ENCODE assay signal across 18 cellular contexts in the genomic region with DNA sequence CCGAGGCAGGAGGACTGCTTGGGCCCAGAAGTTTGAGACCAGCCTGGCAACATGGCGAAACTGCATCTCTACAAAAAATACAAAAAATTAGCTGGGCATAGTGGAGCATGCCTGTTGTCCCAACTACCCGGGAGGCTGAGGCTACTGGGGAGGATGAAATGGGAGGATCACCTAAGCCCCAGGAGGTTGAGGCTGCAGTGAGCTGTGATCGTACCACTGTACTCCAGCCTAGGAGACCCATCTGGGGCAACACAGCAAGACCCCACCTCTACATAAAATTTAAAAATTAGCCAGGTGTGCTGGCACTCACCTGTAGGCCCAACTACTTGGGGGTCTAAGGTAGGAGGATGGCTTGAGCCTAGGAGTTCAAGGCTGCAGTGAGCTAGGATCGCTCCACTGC. TPM values are rescaled to one million over a fixed set of nuclear protein-coding genes. Genes with fewer than 3 reads are reported as not detected.
DNase-seq lines count a peak whose midpoint lies in the region; ATAC-seq and TF ChIP-seq lines count a peak whose summit lies in the region.
"Had no signal": no experiment of that assay in that cellular context is flagged by ENCODE, and none has a peak within 500 bp of the region (broad histone marks: within the 10 kb centered on the region; RNA-seq: fewer than 3 reads in every experiment).

No MANE protein-coding gene starts in this region.

- TF ChIP-seq CTCF in HCT116 (IDR thresholded peaks at IDR 0.05 in 2 of 3, conservative IDR thresholded peaks at IDR 0.05 in 1 of 3; ENCODE audit: borderline replicate concordance in 1 of 3, insufficient read depth in 1 of 3, low read depth in 2 of 3, low read length in 2 of 3) (no peak), natural killer cell (IDR thresholded peaks at IDR 0.05) (no peak)

- no peaks in the 10 kb centered on the region for H3K27me3 Mint-ChIP-seq in activated CD8-positive, alpha-beta memory T cell treated with anti-CD3 and anti-CD28 coated beads, Interleukin-2, amount 10 ng/mL, durations not matched to agents 7 days and 5 days
- H3K27me3 Mint-ChIP-seq in natural killer cell (ENCODE audit: low read depth in 2 of 2), result no peaks in the 10 kb centered on the region

- peaks cover 9% of the 10 kb centered on the region; the same call in 1 of the 2 replicates for H4K20me1 ChIP-seq in HCT116 (ENCODE audit: insufficient read depth)

- CTCF ChIA-PET in activated CD8-positive, alpha-beta memory T cell treated with anti-CD3 and anti-CD28 coated beads, Interleukin-2, amount 10 ng/mL, durations not matched to agents 7 days and 5 days (lab: Charles Lee), result interaction anchor here (0.6 to 3.5 kb wide), 6 partner anchors 21 to 1450 kb away, joined by 3 to 21 read pairs (median 5); no protein-coding TSS in a partner anchor
- CTCF ChIA-PET in HCT116 (lab: Charles Lee), result interaction anchor here (1.4 kb wide), 1 partner anchor 53 kb away, joined by 4 read pairs; no protein-coding TSS in a partner anchor

- no peak overlapping the region for H2AFZ ChIP-seq in HCT116 (ENCODE audit: low read depth, low read length, poor library complexity, severe bottlenecking)
- H2AFZ ChIP-seq: parathyroid adenoma had no signal

- ATAC-seq in activated CD8-positive, alpha-beta memory T cell treated with anti-CD3 and anti-CD28 coated beads, Interleukin-2, amount 10 ng/mL, durations not matched to agents 7 days and 5 days, result no peak
- ATAC-seq in HCT116 (no peak), natural killer cell (no peak), HG02623 (IDR thresholded peaks at IDR 0.05; ENCODE audit: unreplicated experiment) (no peak)

- peaks cover 7 to 19% of the 10 kb centered on the region in 2 experiments for H3K4me1 ChIP-seq in HCT116 (ENCODE audit: control insufficient read depth in 1 of 2, insufficient read depth in 2 of 2, low read length in 2 of 2)

- TF ChIP-seq RAD21 in HCT116 (IDR thresholded peaks at IDR 0.05; ENCODE audit: low read depth), result no peak

- peaks cover 68% of the 10 kb centered on the region for H3K79me2 ChIP-seq in HCT116 (ENCODE audit: insufficient read depth, low read length)
- H3K79me2 ChIP-seq: parathyroid adenoma had no signal

- H3K36me3 Mint-ChIP-seq in activated CD8-positive, alpha-beta memory T cell treated with anti-CD3 and anti-CD28 coated beads, Interleukin-2, amount 10 ng/mL, durations not matched to agents 7 days and 5 days, result peaks cover 6% of the 10 kb centered on the region
- no peaks in the 10 kb centered on the region for H3K36me3 Mint-ChIP-seq in natural killer cell
- H3K36me3 Mint-ChIP-seq: immature natural killer cell had no signal

- H3K4me3 ChIP-seq in HCT116 (replicated peaks in 1 of 2; ENCODE audit: low read depth in 1 of 2, low read length in 2 of 2) (peak overlapping the region in 1 of 2 experiments; percentile 99; a peak in 1 of 4 replicates), SK-N-MC (no peak overlapping the region)
- H3K4me3 ChIP-seq: cardiac muscle cell had no signal

- H3K9me3 ChIP-seq in HCT116 (ENCODE audit: control insufficient read depth in 1 of 2, insufficient read depth in 1 of 2, low read depth in 1 of 2, low read length in 2 of 2) (no peaks in the 10 kb centered on the region), SK-N-MC (ENCODE audit: low read depth, low read length) (no peaks in the 10 kb centered on the region)
- H3K9me3 ChIP-seq: esophagus squamous epithelium had no signal

- peaks cover 27% of the 10 kb centered on the region for H3K4me1 Mint-ChIP-seq in activated CD8-positive, alpha-beta memory T cell treated with anti-CD3 and anti-CD28 coated beads, Interleukin-2, amount 10 ng/mL, durations not matched to agents 7 days and 5 days
- peaks cover 10 to 26% of the 10 kb centered on the region in 2 donors for H3K4me1 Mint-ChIP-seq in natural killer cell

- TF ChIP-seq POLR2A in HCT116 (IDR thresholded peaks at IDR 0.05; ENCODE audit: borderline replicate concordance, extremely low read depth, insufficient read depth, insufficient read length), result no peak

- peak overlapping the region; percentile 99 for H3K9ac ChIP-seq in HCT116 (ENCODE audit: low read length)
- H3K9ac ChIP-seq in SK-N-MC (ENCODE audit: insufficient read length), result peak overlapping the region; percentile 41
- H3K9ac ChIP-seq: parathyroid adenoma had no signal

- H3K9me2 ChIP-seq in HCT116 (ENCODE audit: insufficient read depth), result no peaks in the 10 kb centered on the region

- intact Hi-C loops in HCT116 (cut with micrococcal nuclease) (no loop called here), natural killer cell (cut with micrococcal nuclease) (no loop called here)

- BruUV-seq in HCT116 (replicated peaks; lab: Mats Ljungman, UMichigan), result no TSS peak

- no peaks in the 10 kb centered on the region for H3K27me3 ChIP-seq in HCT116 (ENCODE audit: insufficient read depth, low read length)
- H3K27me3 ChIP-seq: cardiac muscle cell, esophagus squamous epithelium had no signal

- no peaks in the 10 kb centered on the region for H3K9me3 Mint-ChIP-seq in activated CD8-positive, alpha-beta memory T cell treated with anti-CD3 and anti-CD28 coated beads, Interleukin-2, amount 10 ng/mL, durations not matched to agents 7 days and 5 days (ENCODE audit: low read depth)
- no peaks in the 10 kb centered on the region for H3K9me3 Mint-ChIP-seq in natural killer cell
- H3K9me3 Mint-ChIP-seq: immature natural killer cell had no signal

- peak overlapping the region; percentile 89 for H3K4me2 ChIP-seq in HCT116 (ENCODE audit: low read length)

- peaks cover 2 to 9% of the 10 kb centered on the region in 2 experiments; a peak in 2 of 4 replicates for H3K36me3 ChIP-seq in HCT116 (ENCODE audit: control insufficient read depth in 1 of 2, insufficient read depth in 2 of 2, low read length in 2 of 2)
- H3K36me3 ChIP-seq in SK-N-MC (ENCODE audit: insufficient read depth, low read length), result peaks cover 8% of the 10 kb centered on the region; the same call in 1 of the 2 replicates
- H3K36me3 ChIP-seq: cardiac muscle cell had no signal

- peak overlapping the region; percentile 19 for H3K27ac Mint-ChIP-seq in activated CD8-positive, alpha-beta memory T cell treated with anti-CD3 and anti-CD28 coated beads, Interleukin-2, amount 10 ng/mL, durations not matched to agents 7 days and 5 days
- no peak overlapping the region for H3K27ac Mint-ChIP-seq in natural killer cell

- no peak overlapping the region for H3K4me3 Mint-ChIP-seq in activated CD8-positive, alpha-beta memory T cell treated with anti-CD3 and anti-CD28 coated beads, Interleukin-2, amount 10 ng/mL, durations not matched to agents 7 days and 5 days
- peak overlapping the region; percentile 37 for H3K4me3 Mint-ChIP-seq in natural killer cell

- RAD21 ChIA-PET in HCT116 (lab: Charles Lee; ENCODE audit: low non-redundant PET in 1 of 2, low total read pairs in 2 of 2, uncharacterized antibody in 2 of 2, unreplicated experiment in 2 of 2), result no interaction called here

- POLR2A ChIA-PET in HCT116 (lab: Charles Lee), result no interaction called here

- no peak for DNase-seq in activated CD8-positive, alpha-beta memory T cell treated with anti-CD3 and anti-CD28 coated beads, Interleukin-2, amount 10 ng/mL, durations not matched to agents 7 days and 5 days
- DNase-seq in activated CD8-positive, alpha-beta memory T cell treated with anti-CD3 and anti-CD28 coated beads, Interleukin-2, amount 50 U/mL, for 48 hours, result no peak
- no peak for DNase-seq in HCT116 (ENCODE audit: low read depth, low spot score)
- DNase-seq in SK-N-MC (ENCODE audit: low read depth, low spot score), result no peak
- no peak for DNase-seq in natural killer cell
- DNase-seq in superior temporal gyrus (ENCODE audit: extremely low spot score), result no peak
- DNase-seq in NCI-H1105 (lab: John Stamatoyannopoulos, UW), result no peak
- DNase-seq: esophagus squamous epithelium, glutamatergic neuron, immature natural killer cell, NCI-H1436, NCI-H82, RPMI8226, substantia nigra had no signal

- H3K27ac ChIP-seq in HCT116 (ENCODE audit: low read depth, low read length), result no peak overlapping the region
- no peak overlapping the region for H3K27ac ChIP-seq in SK-N-MC
- H3K27ac ChIP-seq: esophagus squamous epithelium, parathyroid adenoma, VCaP had no signal

TF ChIP-seq in HCT116, 20 proteins besides CTCF, POLR2A, EP300 and RAD21 (continues in another document):
- TF ChIP-seq ATF3 (IDR thresholded peaks at IDR 0.05) (no peak), CBX3 (IDR thresholded peaks at IDR 0.05; ENCODE audit: low read depth) (no peak), JUND (IDR thresholded peaks at IDR 0.05) (no peak), FOSL1 (IDR thresholded peaks at IDR 0.05; ENCODE audit: low read depth) (no peak), YY1 (IDR thresholded peaks at IDR 0.05; ENCODE audit: extremely low read depth, insufficient replicate concordance, low read depth, low read length) (no peak), CEBPB (IDR thresholded peaks at IDR 0.05; ENCODE audit: low read depth) (no peak), POLR2AphosphoS5 (IDR thresholded peaks at IDR 0.05; ENCODE audit: low read depth, low read length) (no peak)

RNA-seq across cellular contexts. Expression of gene PAM16, which starts 1.8 kb away (rescaled TPM):
- total RNA-seq in activated CD8-positive, alpha-beta memory T cell treated with anti-CD3 and anti-CD28 coated beads, Interleukin-2, amount 10 ng/mL, durations not matched to agents 7 days and 5 days, result 10 to 100 TPM; 47.5 to 49.4 TPM
- total RNA-seq in HCT116 (2021; ENCODE audit: unreplicated experiment), result 102 TPM
- polyA plus RNA-seq in HCT116 (2012), result 98.6 and 111 TPM in 2 replicates
- total RNA-seq in natural killer cell, result 10 to 100 TPM; 29.4 to 42.7 (median 39.0) TPM

RNA-seq across cellular contexts. Expression of gene VASN, which starts 22.3 kb away (rescaled TPM):
- total RNA-seq in activated CD8-positive, alpha-beta memory T cell treated with anti-CD3 and anti-CD28 coated beads, Interleukin-2, amount 10 ng/mL, durations not matched to agents 7 days and 5 days, result not detected
- total RNA-seq in HCT116 (2021; ENCODE audit: unreplicated experiment), result 6.3 TPM
- 6.7 and 7.4 TPM in 2 replicates for polyA plus RNA-seq in HCT116 (2012)
- total RNA-seq in natural killer cell, result under 1 TPM; 0.35 to 0.93 (median 0.78) TPM

RNA-seq across cellular contexts. Expression of gene GLIS2, which starts 33.5 kb away (rescaled TPM):
- total RNA-seq in activated CD8-positive, alpha-beta memory T cell treated with anti-CD3 and anti-CD28 coated beads, Interleukin-2, amount 10 ng/mL, durations not matched to agents 7 days and 5 days, result under 1 TPM; 0.55 to 0.63 TPM
- total RNA-seq in HCT116 (2021; ENCODE audit: unreplicated experiment), result 18.2 TPM
- 15.5 and 15.6 TPM in 2 replicates for polyA plus RNA-seq in HCT116 (2012)
- under 1 TPM in 2 of 3 donors, not detected in 1; 0.05 to 0.35 TPM for total RNA-seq in natural killer cell
- polyA plus RNA-seq: immature natural killer cell had no signal

Comparison
In these comparisons a context has a peak if more than half of its experiments do, and no peak if none do; other contexts are left out.
1. RNA of gene GLIS2, which starts 33.5 kb away (total RNA-seq): 18.2 TPM in HCT116 (single experiment); 0.55 to 0.63 TPM in activated CD8-positive, alpha-beta memory T cell treated with anti-CD3 and anti-CD28 coated beads, Interleukin-2, amount 10 ng/mL, durations not matched to agents 7 days and 5 days and 0.05 to 0.35 TPM in natural killer cell; every median in the first group is over 10 times any median in the second.